1 cellular context compared by ENCODE assay signal in genomic region chr10:70906953-70907618, GRCh38.
TF ChIP-seq lines count a peak whose summit lies in the region.

No MANE protein-coding gene starts in this region.

TF ChIP-seq in IMR-90, 13 proteins besides CTCF, POLR2A, EP300 and RAD21 (continued from another document):
- TF ChIP-seq ELK1 (IDR thresholded peaks at IDR 0.05; ENCODE audit: borderline replicate concordance, low read depth, low read length): no peak
- TF ChIP-seq NFE2L2 (IDR thresholded peaks at IDR 0.05; ENCODE audit: low read depth, low read length): no peak
